In the genomic region with DNA sequence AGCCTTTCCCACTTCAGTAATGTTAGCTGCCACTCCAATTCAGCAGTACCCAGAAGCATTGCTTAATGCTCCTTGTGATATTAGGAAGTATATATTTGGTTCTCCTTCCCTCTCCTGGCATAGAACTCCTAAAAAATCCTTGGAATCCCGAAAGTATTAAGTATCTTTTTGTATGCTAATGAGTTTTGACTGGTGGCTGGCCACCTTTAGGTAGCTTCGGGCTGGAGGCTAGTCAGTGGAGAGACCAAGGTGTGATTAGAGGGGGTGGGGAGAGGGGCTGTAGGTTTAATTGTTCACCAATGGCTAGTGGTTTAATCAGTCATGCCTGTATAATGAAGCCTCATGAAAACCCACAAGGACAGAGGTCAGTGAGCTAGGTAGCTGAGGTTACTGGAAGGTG, we compare ENCODE assay signal across 1 cellular context.
TF ChIP-seq lines count a peak whose summit lies in the region.

No MANE protein-coding gene starts in this region.

TF ChIP-seq in endothelial cell of umbilical vein, 7 proteins besides CTCF, POLR2A, EP300 and RAD21 (continued from another document):
- TF ChIP-seq EZH2 (IDR thresholded peaks at IDR 0.05; ENCODE audit: borderline replicate concordance, low read depth, low read length, severe bottlenecking) = no peak
- no peak for TF ChIP-seq POLR2AphosphoS5 (IDR thresholded peaks at IDR 0.05; ENCODE audit: insufficient read depth, low read depth, low read length)
- TF ChIP-seq FOS (IDR thresholded peaks at IDR 0.05; ENCODE audit: borderline replicate concordance, insufficient read depth, low read length) = no peak
